ENCODE assay signal across 35 cellular contexts in the genomic region with DNA sequence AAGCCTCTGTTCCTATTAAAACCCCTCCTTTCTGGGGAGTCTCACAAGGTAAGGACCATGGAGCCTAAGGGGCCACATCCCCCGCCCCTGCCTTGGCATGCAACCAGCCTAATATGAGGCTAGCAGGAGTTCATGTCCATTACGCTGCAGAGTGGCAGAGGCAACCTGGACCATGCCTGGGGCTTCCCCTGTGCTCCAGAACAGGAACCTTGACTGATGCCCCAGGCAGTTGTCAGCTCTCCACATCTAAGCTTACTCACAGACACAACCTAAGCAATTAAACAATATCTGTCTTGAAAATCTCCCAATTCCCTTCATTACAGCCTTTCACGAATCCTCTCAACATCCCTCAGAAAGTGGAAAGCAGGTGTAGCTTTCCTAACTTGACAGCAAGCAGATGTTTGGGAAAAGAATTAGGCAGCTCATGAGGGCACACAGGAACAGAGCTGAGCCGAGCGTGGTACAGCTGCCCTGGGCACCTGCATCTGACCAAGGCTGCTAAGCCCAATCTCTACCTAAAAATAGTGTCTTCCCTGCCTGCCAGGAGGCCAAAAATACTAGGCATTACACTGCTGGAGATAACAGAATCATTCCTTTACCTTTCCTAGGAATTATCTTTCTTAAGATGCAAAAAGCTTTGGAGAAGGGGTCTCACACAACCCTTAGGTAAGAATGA.
"Had no signal": no experiment of that assay in that cellular context is flagged by ENCODE, and none has a peak within 500 bp of the region (broad histone marks: within the 10 kb centered on the region; RNA-seq: fewer than 3 reads in every experiment).

No MANE protein-coding gene starts in this region.

- DNase-seq: activated CD4-positive, alpha-beta memory T cell treated with anti-CD3 and anti-CD28 coated beads, Interleukin-2, amount 10 ng/mL, durations not matched to agents 7 days and 5 days; activated CD4-positive, alpha-beta T cell treated with anti-CD3 and anti-CD28 coated beads for 1 hour; activated CD4-positive, alpha-beta T cell treated with anti-CD3 and anti-CD28 coated beads for 48 hours; activated CD4-positive, CD25-positive, alpha-beta regulatory T cell; activated CD8-positive, alpha-beta memory T cell treated with anti-CD3 and anti-CD28 coated beads for 24 hours; activated CD8-positive, alpha-beta memory T cell treated with anti-CD3 and anti-CD28 coated beads, Interleukin-2, amount 10 ng/mL, durations not matched to agents 7 days and 5 days; activated CD8-positive, alpha-beta memory T cell treated with anti-CD3 and anti-CD28 coated beads, Interleukin-2, amount 50 U/mL, for 48 hours; activated effector memory CD4-positive, alpha-beta T cell treated with anti-CD3 and anti-CD28 coated beads, Interleukin-2, amount 50 U/mL, for 16 hours; activated naive CD4-positive, alpha-beta T cell; activated naive CD4-positive, alpha-beta T cell treated with anti-CD3 and anti-CD28 coated beads, Interleukin-2, amount 50 U/mL, for 16 hours; activated naive CD8-positive, alpha-beta T cell treated with anti-CD3 and anti-CD28 coated beads for 36 hours; activated T-cell treated with anti-CD3 and anti-CD28 coated beads, Interleukin-2, amount 50 U/mL, for 72 hours; amniotic stem cell; aorta; brain microvascular endothelial cell; Kasumi-1; KG1; MM.1S; MV-4-11; NCI-H1092; NCI-H1436 treated with DMSO at 0.1 percent for 48 hours; NCI-H1694 treated with DMSO at 0.1 percent for 48 hours; NCI-H2029; NCI-H345; NCI-H510A; NCI-H526; NCI-H748 treated with DMSO at 0.1 percent for 48 hours; NK-92 treated with Interleukin-12 subunit alpha and Interleukin-12 subunit beta, amount 100 ng/mL, for 24 hours; PC-9; SHP77 treated with DMSO at 0.1 percent for 48 hours; SW 1271; T1000; WERI-Rb-1 had no signal

- H3K27me3 ChIP-seq: brain microvascular endothelial cell, SJSA1 had no signal

- H3K9me3 ChIP-seq: SJSA1 had no signal

- H3K36me3 ChIP-seq: brain microvascular endothelial cell, SJSA1, WERI-Rb-1 had no signal

- H3K27ac ChIP-seq: brain microvascular endothelial cell, PC-9, WERI-Rb-1 had no signal

- ATAC-seq: activated CD8-positive, alpha-beta memory T cell treated with anti-CD3 and anti-CD28 coated beads, Interleukin-2, amount 10 ng/mL, durations not matched to agents 7 days and 5 days; activated T-cell treated with anti-CD3 and anti-CD28 coated beads, Interleukin-2, amount 50 U/mL, for 72 hours; activated T-helper 17 cell treated with anti-CD3 and anti-CD28 coated beads, Interleukin-2, amount 50 U/mL, for 72 hours had no signal

- H3K4me3 ChIP-seq: PC-9, SJSA1 had no signal
